Comparison of ENCODE assay signal across 9 cellular contexts in genomic region chr16:80369559-80369958, GRCh38.
A peak's percentile ranks its signal among the peaks of the same experiment; 100 is the strongest.
DNase-seq lines count a peak whose midpoint lies in the region; ATAC-seq, FAIRE-seq and TF ChIP-seq lines count a peak whose summit lies in the region.
"Had no signal": no experiment of that assay in that cellular context is flagged by ENCODE, and none has a peak within 500 bp of the region (broad histone marks: within the 10 kb centered on the region; RNA-seq: fewer than 3 reads in every experiment).

No MANE protein-coding gene starts in this region.

- H3K27me3 ChIP-seq in KMS-11 (ENCODE audit: insufficient read depth, low read depth) (no peaks in the 10 kb centered on the region), breast epithelium (no peaks in the 10 kb centered on the region), upper lobe of right lung (no peaks in the 10 kb centered on the region), A673 (replicated peaks; ENCODE audit: insufficient read depth, low read depth, low read length, poor library complexity) (no peaks in the 10 kb centered on the region)

- POLR2A ChIA-PET in A673 (lab: Charles Lee; ENCODE audit: low non-redundant PET) = no interaction called here

- H3K9ac ChIP-seq in KMS-11 (no peak overlapping the region), kidney (ENCODE audit: low read length in 2 of 2) (no peak overlapping the region)

- no peak for TF ChIP-seq POLR2A in breast epithelium (IDR thresholded peaks at IDR 0.05)

- peak; percentile 81 for TF ChIP-seq CTCF in KMS-11 (conservative IDR thresholded peaks at IDR 0.05; ENCODE audit: low read depth, low read length)
- peak in 2 of 3 donors; percentile 42 to 65 for TF ChIP-seq CTCF in breast epithelium (IDR thresholded peaks at IDR 0.05)
- TF ChIP-seq CTCF in kidney (IDR thresholded peaks at IDR 0.05; ENCODE audit: borderline replicate concordance, extremely low read depth, insufficient read depth) = peak; percentile 31
- TF ChIP-seq CTCF in upper lobe of right lung (IDR thresholded peaks at IDR 0.05) = peak; percentile 48
- no peak for TF ChIP-seq CTCF in A673 (conservative IDR thresholded peaks at IDR 0.05; ENCODE audit: low read depth, low read length)

- no peaks in the 10 kb centered on the region for H3K36me3 ChIP-seq in KMS-11 (ENCODE audit: insufficient read depth)
- no peaks in the 10 kb centered on the region for H3K36me3 ChIP-seq in breast epithelium
- no peaks in the 10 kb centered on the region for H3K36me3 ChIP-seq in kidney (ENCODE audit: control insufficient read depth in 1 of 2, insufficient read depth in 2 of 2, low read length in 2 of 2)
- H3K36me3 ChIP-seq in upper lobe of right lung = no peaks in the 10 kb centered on the region
- H3K36me3 ChIP-seq in A673 (ENCODE audit: insufficient read depth, low read length, poor library complexity, severe bottlenecking) = no peaks in the 10 kb centered on the region

- H4K20me1 ChIP-seq in KMS-11 (ENCODE audit: insufficient read depth) = no peaks in the 10 kb centered on the region

- peaks cover 49% of the 10 kb centered on the region for H3K4me1 ChIP-seq in KMS-11 (ENCODE audit: low read depth, poor library complexity, severe bottlenecking)
- H3K4me1 ChIP-seq in breast epithelium = no peaks in the 10 kb centered on the region
- no peaks in the 10 kb centered on the region for H3K4me1 ChIP-seq in kidney (ENCODE audit: control insufficient read depth in 1 of 2, insufficient read depth in 1 of 2, low read depth in 1 of 2, low read length in 2 of 2)
- H3K4me1 ChIP-seq in upper lobe of right lung = no peaks in the 10 kb centered on the region
- H3K4me1 ChIP-seq in A673 (ENCODE audit: insufficient read depth, low read length, poor library complexity, severe bottlenecking) = no peaks in the 10 kb centered on the region

- CTCF ChIA-PET in A673 (lab: Charles Lee) = no interaction called here

- H3K9me3 ChIP-seq in breast epithelium = no peaks in the 10 kb centered on the region
- H3K9me3 ChIP-seq in kidney (ENCODE audit: control insufficient read depth in 1 of 2, low read length in 2 of 2) = peaks cover 0 to 3% of the 10 kb centered on the region in 2 donors
- no peaks in the 10 kb centered on the region for H3K9me3 ChIP-seq in upper lobe of right lung
- no peaks in the 10 kb centered on the region for H3K9me3 ChIP-seq in A673 (ENCODE audit: low read depth, low read length, poor library complexity, severe bottlenecking)

- H2AFZ ChIP-seq in KMS-11 (ENCODE audit: low read depth) = peak overlapping the region; percentile 64

- no peak overlapping the region for H3K4me3 ChIP-seq in KMS-11 (IDR thresholded peaks at IDR 0.05; ENCODE audit: insufficient read depth, low read depth, low read length)
- H3K4me3 ChIP-seq in breast epithelium = no peak overlapping the region
- H3K4me3 ChIP-seq in kidney (ENCODE audit: low read length in 2 of 2) = no peak overlapping the region
- no peak overlapping the region for H3K4me3 ChIP-seq in upper lobe of right lung
- H3K4me3 ChIP-seq in A673 (ENCODE audit: low read depth, low read length, poor library complexity, severe bottlenecking) = no peak overlapping the region

- no TSS peak for BruUV-seq in A673 (replicated peaks; lab: Mats Ljungman, UMichigan)

- DNase-seq in COLO668 (lab: John Stamatoyannopoulos, UW; ENCODE audit: unreplicated experiment) = peak; percentile 43
- peak in 1 of 2 donors; percentile 39 for DNase-seq in breast epithelium (ENCODE audit: low spot score in 2 of 2)
- no peak for DNase-seq in kidney
- DNase-seq in upper lobe of right lung = no peak
- no peak for DNase-seq in NK-92 treated with Interleukin-12 subunit alpha and Interleukin-12 subunit beta, amount 100 ng/mL, for 24 hours (lab: John Stamatoyannopoulos, UW)
- DNase-seq in A673 (ENCODE audit: low spot score) = no peak

- intact Hi-C loops in breast epithelium (cut with DNase I; ENCODE audit: low total_unique reads) (no loop called here), kidney (cut with DNase I) (no loop called here), upper lobe of right lung (cut with DNase I) (no loop called here), A673 (cut with micrococcal nuclease; ENCODE audit: unreplicated experiment) (no loop called here)

- ATAC-seq in upper lobe of right lung (peak; percentile 61), GM19035 (IDR thresholded peaks at IDR 0.05; ENCODE audit: unreplicated experiment) (no peak)
- ATAC-seq: HCT116 had no signal

- H3K27ac ChIP-seq in KMS-11 (peak overlapping the region; percentile 64), breast epithelium (no peak overlapping the region), kidney (ENCODE audit: low read depth in 2 of 2, low read length in 2 of 2) (no peak overlapping the region), upper lobe of right lung (no peak overlapping the region), A673 (ENCODE audit: low read depth, low read length, poor library complexity, severe bottlenecking) (no peak overlapping the region)

- FAIRE-seq in kidney (lab: Jason Lieb, UNC) = no peak

- peak overlapping the region; percentile 38 for H3K4me2 ChIP-seq in KMS-11

- no peaks in the 10 kb centered on the region for H3K79me2 ChIP-seq in KMS-11 (ENCODE audit: insufficient read depth, low read depth)
